Comparison of ENCODE assay signal across 12 cellular contexts in the genomic region with DNA sequence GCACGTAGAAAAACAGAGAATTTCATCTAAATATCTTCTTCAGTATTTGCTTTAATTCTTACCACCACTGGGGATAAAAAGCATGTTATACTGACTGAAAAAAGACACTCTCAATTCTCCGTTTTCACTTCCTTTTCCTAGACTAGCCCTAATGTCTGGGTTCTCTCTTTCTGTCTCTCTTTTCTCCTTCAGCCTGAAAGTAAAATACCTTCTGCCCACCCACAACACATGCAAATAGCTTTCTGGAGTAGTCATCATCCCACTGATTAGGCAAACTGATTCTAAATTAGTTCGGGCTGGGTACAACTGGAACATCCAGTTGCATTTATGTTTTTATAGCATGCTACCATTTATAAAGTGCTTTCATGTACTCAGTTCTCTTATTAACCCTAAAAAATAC.
DNase-seq lines count a peak whose midpoint lies in the region; ATAC-seq and TF ChIP-seq lines count a peak whose summit lies in the region.
"Had no signal": no experiment of that assay in that cellular context is flagged by ENCODE, and none has a peak within 500 bp of the region (broad histone marks: within the 10 kb centered on the region; RNA-seq: fewer than 3 reads in every experiment).

No MANE protein-coding gene starts in this region.

- no peak overlapping the region for H3K27ac Mint-ChIP-seq in activated naive CD4-positive, alpha-beta T cell treated with anti-CD3 and anti-CD28 coated beads, Interleukin-2, amount 10 ng/mL, durations not matched to agents 7 days and 5 days
- H3K27ac Mint-ChIP-seq: dendritic cell treated with granulocyte-macrophage colony-stimulating factor and Interleukin-4, amounts not matched to agents 40 ng/mL and 50 ng/mL, for 4 days; T-helper 1 cell treated with Interleukin-12 subunit alpha and Interleukin-12 subunit beta and Interleukin-4 antibody, amounts not matched to agents 30 μg/mL and 1 μg/mL, for 36 hours had no signal

- H3K9me3 Mint-ChIP-seq in activated naive CD4-positive, alpha-beta T cell treated with anti-CD3 and anti-CD28 coated beads, Interleukin-2, amount 10 ng/mL, durations not matched to agents 7 days and 5 days, result peaks cover 3% of the 10 kb centered on the region
- H3K9me3 Mint-ChIP-seq: T-helper 1 cell treated with Interleukin-12 subunit alpha and Interleukin-12 subunit beta and Interleukin-4 antibody, amounts not matched to agents 30 μg/mL and 1 μg/mL, for 36 hours had no signal

- ATAC-seq in GM19328 (IDR thresholded peaks at IDR 0.05; ENCODE audit: unreplicated experiment) (peak; percentile 84), HG02884 (IDR thresholded peaks at IDR 0.05; ENCODE audit: unreplicated experiment) (peak; percentile 93), HG03139 (IDR thresholded peaks at IDR 0.05; ENCODE audit: unreplicated experiment) (no peak), HG03521 (IDR thresholded peaks at IDR 0.05; ENCODE audit: unreplicated experiment) (no peak)

- peaks cover 6% of the 10 kb centered on the region for H3K4me1 ChIP-seq in SJCRH30

- H3K36me3 Mint-ChIP-seq in activated naive CD4-positive, alpha-beta T cell treated with anti-CD3 and anti-CD28 coated beads, Interleukin-2, amount 10 ng/mL, durations not matched to agents 7 days and 5 days, result no peaks in the 10 kb centered on the region

- H3K27ac ChIP-seq in SJCRH30, result peak overlapping the region; percentile 44

- no peaks in the 10 kb centered on the region for H3K4me1 Mint-ChIP-seq in activated naive CD4-positive, alpha-beta T cell treated with anti-CD3 and anti-CD28 coated beads, Interleukin-2, amount 10 ng/mL, durations not matched to agents 7 days and 5 days

- H3K27me3 ChIP-seq in SJCRH30, result no peaks in the 10 kb centered on the region

- no peak overlapping the region for H3K4me3 Mint-ChIP-seq in activated naive CD4-positive, alpha-beta T cell treated with anti-CD3 and anti-CD28 coated beads, Interleukin-2, amount 10 ng/mL, durations not matched to agents 7 days and 5 days
- H3K4me3 Mint-ChIP-seq: dendritic cell treated with granulocyte-macrophage colony-stimulating factor and Interleukin-4, amounts not matched to agents 40 ng/mL and 50 ng/mL, for 4 days; neural crest cell; T-helper 1 cell treated with Interleukin-12 subunit alpha and Interleukin-12 subunit beta and Interleukin-4 antibody, amounts not matched to agents 30 μg/mL and 1 μg/mL, for 36 hours had no signal

- no peaks in the 10 kb centered on the region for H3K36me3 ChIP-seq in SJCRH30

- no peaks in the 10 kb centered on the region for H3K9me3 ChIP-seq in SJCRH30 (replicated peaks)

- H3K27me3 Mint-ChIP-seq in activated naive CD4-positive, alpha-beta T cell treated with anti-CD3 and anti-CD28 coated beads, Interleukin-2, amount 10 ng/mL, durations not matched to agents 7 days and 5 days, result no peaks in the 10 kb centered on the region
- H3K27me3 Mint-ChIP-seq: dendritic cell treated with granulocyte-macrophage colony-stimulating factor and Interleukin-4, amounts not matched to agents 40 ng/mL and 50 ng/mL, for 4 days had no signal

- peak; percentile 54 for DNase-seq in AG10803 (ENCODE audit: low read depth)
- no peak for DNase-seq in SJCRH30
- DNase-seq in activated naive CD4-positive, alpha-beta T cell treated with anti-CD3 and anti-CD28 coated beads, Interleukin-2, amount 10 ng/mL, durations not matched to agents 7 days and 5 days, result no peak
- no peak for DNase-seq in T1000 (lab: John Stamatoyannopoulos, UW)
- DNase-seq: activated T-cell treated with anti-CD3 and anti-CD28 coated beads, Interleukin-2, amount 50 U/mL, for 1 hour had no signal

- CTCF ChIA-PET in activated naive CD4-positive, alpha-beta T cell treated with anti-CD3 and anti-CD28 coated beads, Interleukin-2, amount 10 ng/mL, durations not matched to agents 7 days and 5 days (lab: Charles Lee), result no interaction called here

- H3K4me3 ChIP-seq in AG10803 (ENCODE audit: low read length), result no peak overlapping the region
- H3K4me3 ChIP-seq in SJCRH30, result no peak overlapping the region

- no peak for TF ChIP-seq CTCF in AG10803 (conservative IDR thresholded peaks at IDR 0.05; ENCODE audit: low read length)

Comparison
In these comparisons a context has a peak if more than half of its experiments do, and no peak if none do; other contexts are left out.
1. ATAC-seq: peak in GM19328 (single experiment) and HG02884 (single experiment); none in HG03139 (single experiment) and HG03521 (single experiment).